ENCODE assay signal across 25 cellular contexts in the genomic region with DNA sequence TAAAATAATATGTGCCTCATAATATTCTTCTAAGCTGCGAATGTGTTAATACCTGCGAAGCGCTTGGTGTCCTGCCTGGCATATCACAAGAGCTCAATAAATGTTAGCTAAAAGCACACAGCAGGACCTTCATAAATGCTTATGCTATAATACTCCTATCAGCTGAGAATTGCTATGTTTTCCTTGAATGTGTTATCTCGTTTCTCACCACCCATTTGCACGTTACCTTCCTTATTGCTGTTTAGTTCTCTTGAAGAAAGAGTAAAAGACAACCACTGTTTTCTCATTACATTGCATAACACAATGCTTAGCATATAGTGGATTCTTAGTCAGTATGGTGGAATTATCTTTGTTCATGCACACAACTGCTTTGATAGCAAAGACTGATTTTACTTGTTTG.
DNase-seq lines count a peak whose midpoint lies in the region; ATAC-seq, FAIRE-seq and TF ChIP-seq lines count a peak whose summit lies in the region.
"Had no signal": no experiment of that assay in that cellular context is flagged by ENCODE, and none has a peak within 500 bp of the region (broad histone marks: within the 10 kb centered on the region; RNA-seq: fewer than 3 reads in every experiment).

No MANE protein-coding gene starts in this region.

- H3K4me1 ChIP-seq in A549 (peaks cover 70% of the 10 kb centered on the region), osteoblast (ENCODE audit: insufficient read depth, low read length) (no peaks in the 10 kb centered on the region), mammary epithelial cell (ENCODE audit: insufficient read depth, low read length) (peaks cover 10% of the 10 kb centered on the region)
- H3K4me1 ChIP-seq: BE2C had no signal

- in situ Hi-C loops in mammary epithelial cell (cut with MboI; ENCODE audit: low sequenced_read_pairs in 2 of 2), result no loop called here

- H3K36me3 ChIP-seq in osteoblast (ENCODE audit: insufficient read depth, low read length) (no peaks in the 10 kb centered on the region), mammary epithelial cell (ENCODE audit: insufficient read depth, low read length) (no peaks in the 10 kb centered on the region)
- H3K36me3 ChIP-seq: BE2C; BLaER1 treated with 17β-estradiol and CSF1 and Interleukin-3, amounts not matched to agents 10 nM and 100 nM had no signal

- H3K9me3 Mint-ChIP-seq in chondrocyte (ENCODE audit: low read depth), result peaks cover 5% of the 10 kb centered on the region
- H3K9me3 Mint-ChIP-seq: CD4-positive, alpha-beta T cell; CD8-positive, alpha-beta memory T cell; GM23338; H9 had no signal

- H3K27ac Mint-ChIP-seq in chondrocyte (ENCODE audit: unreplicated experiment), result peak overlapping the region; percentile 43
- H3K27ac Mint-ChIP-seq: CD4-positive, alpha-beta T cell; GM23338; H9 had no signal

- no peak overlapping the region for H3K9ac ChIP-seq in mammary epithelial cell (ENCODE audit: insufficient read depth, low read length)
- H3K9ac ChIP-seq: BLaER1 treated with 17β-estradiol and CSF1 and Interleukin-3, amounts not matched to agents 10 nM and 100 nM had no signal

- H3K27me3 ChIP-seq in osteoblast (ENCODE audit: insufficient read depth, low read length) (no peaks in the 10 kb centered on the region), mammary epithelial cell (ENCODE audit: insufficient read depth, low read length) (no peaks in the 10 kb centered on the region)
- H3K27me3 ChIP-seq: BE2C had no signal

- H3K79me2 ChIP-seq in osteoblast (ENCODE audit: insufficient read depth, low read length) (no peaks in the 10 kb centered on the region), mammary epithelial cell (ENCODE audit: insufficient read depth, low read length) (no peaks in the 10 kb centered on the region)

- CTCF ChIA-PET in A549 (lab: Yijun Ruan, JAX) (interaction anchor here (1.3 kb wide), 1 partner anchor 236 kb away, joined by 4 read pairs; no protein-coding TSS in a partner anchor), mammary epithelial cell (lab: Charles Lee; ENCODE audit: low non-redundant PET) (no interaction called here)

- TF ChIP-seq EP300 in A549 (IDR thresholded peaks at IDR 0.05), result no peak

- no peak for TF ChIP-seq RAD21 in A549 (conservative IDR thresholded peaks at IDR 0.05 in 1 of 2, IDR thresholded peaks at IDR 0.05 in 1 of 2)

- TF ChIP-seq CTCF in A549 (IDR thresholded peaks at IDR 0.05), result no peak
- TF ChIP-seq CTCF in chondrocyte (IDR thresholded peaks at IDR 0.05), result no peak
- no peak for TF ChIP-seq CTCF in osteoblast (IDR thresholded peaks at IDR 0.05; ENCODE audit: extremely low read depth, low read depth, low read length)
- no peak for TF ChIP-seq CTCF in mammary epithelial cell (conservative IDR thresholded peaks at IDR 0.05 in 1 of 2, IDR thresholded peaks at IDR 0.05 in 1 of 2; ENCODE audit: extremely low read depth in 1 of 2, insufficient read depth in 1 of 2, low read depth in 1 of 2, low read length in 2 of 2)

- H4K20me1 ChIP-seq in osteoblast (ENCODE audit: insufficient read depth, low read length) (no peaks in the 10 kb centered on the region), mammary epithelial cell (ENCODE audit: insufficient read depth, low read length) (no peaks in the 10 kb centered on the region)
- H4K20me1 ChIP-seq: BLaER1 treated with 17β-estradiol and CSF1 and Interleukin-3, amounts not matched to agents 10 nM and 100 nM had no signal

- dilution Hi-C loops in mammary epithelial cell (cut with HindIII; ENCODE audit: low sequenced_read_pairs), result no loop called here

- H3K4me2 ChIP-seq in A549 (peak overlapping the region; percentile 82; the same call in 1 of the 3 replicates), osteoblast (ENCODE audit: insufficient read depth, low read length) (no peak overlapping the region), mammary epithelial cell (ENCODE audit: insufficient read depth, low read depth, low read length) (no peak overlapping the region)
- H3K4me2 ChIP-seq: GM23338 had no signal

- H3K4me3 ChIP-seq in A549 (no peak overlapping the region), osteoblast (ENCODE audit: insufficient read depth, low read length) (no peak overlapping the region), mammary epithelial cell (replicated peaks in 1 of 3; ENCODE audit: insufficient read depth in 1 of 3, low read depth in 2 of 3, low read length in 3 of 3) (no peak overlapping the region)
- H3K4me3 ChIP-seq: BLaER1 treated with 17β-estradiol and CSF1 and Interleukin-3, amounts not matched to agents 10 nM and 100 nM; GM23338 had no signal

- DNase-seq in A549 (ENCODE audit: low read depth in 1 of 2, low spot score in 1 of 2) (no peak), chondrocyte (ENCODE audit: low spot score) (no peak), left colon (no peak), osteoblast (ENCODE audit: insufficient read length, low spot score, missing footprints) (peak; percentile 30), UCSD-AML1 (lab: John Stamatoyannopoulos, UW; ENCODE audit: unreplicated experiment) (no peak), mammary epithelial cell (no peak)
- DNase-seq: ACHN; AML-193; BE2C; Calu3; CD4-positive, alpha-beta T cell; CD8-positive, alpha-beta memory T cell; DMS53; DMS79 treated with DMSO at 0.1 percent for 48 hours; GF-D8; H9 had no signal

- H3K27me3 Mint-ChIP-seq in chondrocyte (ENCODE audit: low read depth), result no peaks in the 10 kb centered on the region

- peaks cover 2% of the 10 kb centered on the region for H3K36me3 Mint-ChIP-seq in chondrocyte (ENCODE audit: low read depth)
- H3K36me3 Mint-ChIP-seq: CD14-positive monocyte had no signal

- no peak for TF ChIP-seq POLR2A in A549 (IDR thresholded peaks at IDR 0.05; ENCODE audit: low read length)

- ATAC-seq in A549, result no peak
- ATAC-seq in left colon, result peak; percentile 48
- no peak for ATAC-seq in GM18867 (IDR thresholded peaks at IDR 0.05; ENCODE audit: unreplicated experiment)
- ATAC-seq in HG03159 (IDR thresholded peaks at IDR 0.05; ENCODE audit: unreplicated experiment), result no peak
- ATAC-seq: GM23338, HCT116 had no signal

- H3K9me3 ChIP-seq in A549, result no peaks in the 10 kb centered on the region
- H3K9me3 ChIP-seq in osteoblast (ENCODE audit: low read depth, low read length), result no peaks in the 10 kb centered on the region
- H3K9me3 ChIP-seq in mammary epithelial cell (replicated peaks; ENCODE audit: insufficient read depth, low read length), result no peaks in the 10 kb centered on the region
- H3K9me3 ChIP-seq: BE2C; BLaER1 treated with 17β-estradiol and CSF1 and Interleukin-3, amounts not matched to agents 10 nM and 100 nM had no signal

- no peak overlapping the region for H3K4me3 Mint-ChIP-seq in chondrocyte (ENCODE audit: unreplicated experiment)
- H3K4me3 Mint-ChIP-seq: CD4-positive, alpha-beta T cell; CD8-positive, alpha-beta memory T cell; GM23338; H9 had no signal

- peaks cover 46% of the 10 kb centered on the region for H3K4me1 Mint-ChIP-seq in chondrocyte (ENCODE audit: low read depth)
- H3K4me1 Mint-ChIP-seq: CD8-positive, alpha-beta memory T cell had no signal

- intact Hi-C loops in left colon (cut with DNase I, micrococcal nuclease), result no loop called here
- intact Hi-C loops in mammary epithelial cell (cut with micrococcal nuclease), result no loop called here

- POLR2A ChIA-PET in A549 (lab: Yijun Ruan, JAX), result no interaction called here

- H3K27ac ChIP-seq in A549, result peak overlapping the region; percentile 89 to 92
- H3K27ac ChIP-seq in osteoblast (ENCODE audit: low read depth, low read length), result no peak overlapping the region
- no peak overlapping the region for H3K27ac ChIP-seq in mammary epithelial cell (ENCODE audit: insufficient read depth, low read depth, low read length)
- H3K27ac ChIP-seq: BLaER1 treated with 17β-estradiol and CSF1 and Interleukin-3, amounts not matched to agents 10 nM and 100 nM had no signal

- WGBS in A549 (ENCODE audit: missing lambda C conversion rate), result 94% methylated on average over 5 of the region's 5 CpGs
- WGBS in mammary epithelial cell (ENCODE audit: low coverage, missing lambda C conversion rate), result 84% methylated on average over 5 of the region's 5 CpGs

- BruUV-seq in mammary epithelial cell (replicated peaks; lab: Mats Ljungman, UMichigan), result no TSS peak

- H2AFZ ChIP-seq in osteoblast (ENCODE audit: low read length), result no peak overlapping the region
- H2AFZ ChIP-seq in mammary epithelial cell (ENCODE audit: low read depth, low read length), result no peak overlapping the region
- H2AFZ ChIP-seq: GM23338 had no signal

- no peak for FAIRE-seq in A549 (lab: Jason Lieb, UNC)
- FAIRE-seq: A204.1, GM12891, GM18507 had no signal

TF ChIP-seq in A549, 52 proteins besides CTCF, POLR2A, EP300 and RAD21:
- TF ChIP-seq RARB (CRISPR knock-in tag; IDR thresholded peaks at IDR 0.05), result no peak
- no peak for TF ChIP-seq ESRRA (IDR thresholded peaks at IDR 0.05; ENCODE audit: borderline replicate concordance, low read length)
- TF ChIP-seq JUN (IDR thresholded peaks at IDR 0.05), result no peak
- TF ChIP-seq EHMT2 (IDR thresholded peaks at IDR 0.05; ENCODE audit: low read depth), result no peak
- TF ChIP-seq ZNF302 (CRISPR knock-in tag; IDR thresholded peaks at IDR 0.05), result no peak
- no peak for TF ChIP-seq CHD4 (IDR thresholded peaks at IDR 0.05; ENCODE audit: borderline replicate concordance)
- no peak for TF ChIP-seq CBX2 (IDR thresholded peaks at IDR 0.05; ENCODE audit: borderline replicate concordance, low read depth)
- TF ChIP-seq SMC3 (IDR thresholded peaks at IDR 0.05), result no peak
- TF ChIP-seq NR3C1 (IDR thresholded peaks at IDR 0.05), result no peak
- no peak for TF ChIP-seq BHLHE40 (IDR thresholded peaks at IDR 0.05; ENCODE audit: low read depth, low read length)
- no peak for TF ChIP-seq FOSL2 (IDR thresholded peaks at IDR 0.05)
- TF ChIP-seq FOSL2 (CRISPR knock-in tag; IDR thresholded peaks at IDR 0.05), result no peak
- no peak for TF ChIP-seq NFE2L2 (conservative IDR thresholded peaks at IDR 0.05; ENCODE audit: low read length)
- TF ChIP-seq NPAS2 (CRISPR knock-in tag; IDR thresholded peaks at IDR 0.05; ENCODE audit: borderline replicate concordance), result no peak
- TF ChIP-seq MAFK (IDR thresholded peaks at IDR 0.05; ENCODE audit: partially characterized antibody), result no peak

Comparison
In these comparisons a context has a peak if more than half of its experiments do, and no peak if none do; other contexts are left out.
1. H3K27ac ChIP-seq: peak in A549 (2 of 2); none in osteoblast (single experiment) and mammary epithelial cell (single experiment).